ENCODE assay signal across 1 cellular context in genomic region chr1:192485692-192486436, GRCh38.
TF ChIP-seq lines count a peak whose summit lies in the region.

No MANE protein-coding gene starts in this region.

TF ChIP-seq in GM23338, 12 proteins besides CTCF, POLR2A, EP300 and RAD21 (continued from another document):
- TF ChIP-seq, protein P1, sequence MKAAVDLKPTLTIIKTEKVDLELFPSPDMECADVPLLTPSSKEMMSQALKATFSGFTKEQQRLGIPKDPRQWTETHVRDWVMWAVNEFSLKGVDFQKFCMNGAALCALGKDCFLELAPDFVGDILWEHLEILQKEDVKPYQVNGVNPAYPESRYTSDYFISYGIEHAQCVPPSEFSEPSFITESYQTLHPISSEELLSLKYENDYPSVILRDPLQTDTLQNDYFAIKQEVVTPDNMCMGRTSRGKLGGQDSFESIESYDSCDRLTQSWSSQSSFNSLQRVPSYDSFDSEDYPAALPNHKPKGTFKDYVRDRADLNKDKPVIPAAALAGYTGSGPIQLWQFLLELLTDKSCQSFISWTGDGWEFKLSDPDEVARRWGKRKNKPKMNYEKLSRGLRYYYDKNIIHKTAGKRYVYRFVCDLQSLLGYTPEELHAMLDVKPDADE (IDR thresholded peaks at IDR 0.05) = no peak
- no peak for TF ChIP-seq EZH2 (IDR thresholded peaks at IDR 0.05; ENCODE audit: low read depth, unreplicated experiment)
- no peak for TF ChIP-seq ZNF331 (CRISPR knock-in tag; IDR thresholded peaks at IDR 0.05; ENCODE audit: low read depth)
- TF ChIP-seq NANOG (IDR thresholded peaks at IDR 0.05; ENCODE audit: borderline replicate concordance) = no peak
- TF ChIP-seq JUNB (IDR thresholded peaks at IDR 0.05; ENCODE audit: unreplicated experiment) = no peak
- TF ChIP-seq ZNF114 (CRISPR knock-in tag; IDR thresholded peaks at IDR 0.05) = no peak
TF ChIP-seq in GM23338: peak in this region for 0.
